2 cellular contexts compared by ENCODE assay signal in the genomic region with DNA sequence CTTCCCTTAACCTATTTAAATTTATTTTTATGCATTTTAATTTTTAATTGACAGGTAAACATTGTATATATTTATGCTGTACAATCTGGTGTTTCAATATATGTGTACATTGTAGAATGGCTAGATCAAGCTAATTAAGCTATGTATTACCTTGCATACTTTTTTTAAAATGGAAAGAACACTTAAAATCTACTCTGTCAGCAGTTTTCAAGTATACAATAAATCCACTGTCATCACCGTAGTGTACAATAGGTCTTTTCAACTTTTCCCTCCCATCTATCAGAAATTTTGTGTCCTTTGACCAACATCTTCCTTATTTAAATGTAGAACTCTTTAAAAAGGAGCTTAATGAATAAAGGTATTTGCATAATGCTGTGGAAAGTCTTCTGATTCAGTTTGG.
TF ChIP-seq lines count a peak whose summit lies in the region.

No MANE protein-coding gene starts in this region.

TF ChIP-seq in HepG2, 621 proteins besides CTCF, POLR2A, EP300 and RAD21 (continued from another document):
- TF ChIP-seq ZNF629 (CRISPR knock-in tag; conservative IDR thresholded peaks at IDR 0.05) (no peak), TCF7 (IDR thresholded peaks at IDR 0.05; ENCODE audit: low read depth) (no peak), ZNF781 (CRISPR knock-in tag; IDR thresholded peaks at IDR 0.05; ENCODE audit: borderline replicate concordance, not compliant biosample characterization) (no peak), ZC3H13 (CRISPR knock-in tag; IDR thresholded peaks at IDR 0.05) (no peak)

TF ChIP-seq in GM12878, 131 proteins besides CTCF, POLR2A, EP300 and RAD21 (continued from another document):
- TF ChIP-seq, protein P1, sequence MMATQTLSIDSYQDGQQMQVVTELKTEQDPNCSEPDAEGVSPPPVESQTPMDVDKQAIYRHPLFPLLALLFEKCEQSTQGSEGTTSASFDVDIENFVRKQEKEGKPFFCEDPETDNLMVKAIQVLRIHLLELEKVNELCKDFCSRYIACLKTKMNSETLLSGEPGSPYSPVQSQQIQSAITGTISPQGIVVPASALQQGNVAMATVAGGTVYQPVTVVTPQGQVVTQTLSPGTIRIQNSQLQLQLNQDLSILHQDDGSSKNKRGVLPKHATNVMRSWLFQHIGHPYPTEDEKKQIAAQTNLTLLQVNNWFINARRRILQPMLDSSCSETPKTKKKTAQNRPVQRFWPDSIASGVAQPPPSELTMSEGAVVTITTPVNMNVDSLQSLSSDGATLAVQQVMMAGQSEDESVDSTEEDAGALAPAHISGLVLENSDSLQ (IDR thresholded peaks at IDR 0.05), result no peak
